ENCODE assay signal across 1 cellular context in genomic region chr7:73725703-73726466, GRCh38.
TF ChIP-seq lines count a peak whose summit lies in the region.

No MANE protein-coding gene starts in this region.

TF ChIP-seq in K562, 482 proteins besides CTCF, POLR2A, EP300 and RAD21 (continued from another document and continues in another):
- TF ChIP-seq ZBTB26 (CRISPR knock-in tag; IDR thresholded peaks at IDR 0.05) (peak; percentile 89; the same call in 1 of the 2 replicates), MCM7 (IDR thresholded peaks at IDR 0.05) (peak; percentile 83 to 97; a peak in 3 of 4 replicates), SETDB1 (IDR thresholded peaks at IDR 0.05; ENCODE audit: low read length) (no peak), CTBP1 (IDR thresholded peaks at IDR 0.05; ENCODE audit: borderline replicate concordance) (peak; percentile 81), ZNF384 (IDR thresholded peaks at IDR 0.05; ENCODE audit: low read depth, low read length) (peak; percentile 55; the same call in 1 of the 2 replicates), EGR1 (conservative IDR thresholded peaks at IDR 0.05) (no peak), EZH2 (IDR thresholded peaks at IDR 0.05; ENCODE audit: borderline replicate concordance, low read depth, low read length) (no peak), MAFG (tag; conservative IDR thresholded peaks at IDR 0.05) (no peak), JUND (IDR thresholded peaks at IDR 0.05; ENCODE audit: borderline replicate concordance, low read depth, low read length) (peak; percentile 41; the same call in 1 of the 2 replicates), JUND (tag; IDR thresholded peaks at IDR 0.05; ENCODE audit: borderline replicate concordance, low read depth, low read length) (no peak; the same call in 2 of the 3 replicates), MCM3 (IDR thresholded peaks at IDR 0.05) (peak; percentile 86), JUN (IDR thresholded peaks at IDR 0.05; ENCODE audit: borderline replicate concordance, low read depth, low read length) (peak; percentile 58; the same call in 1 of the 2 replicates), JUN (CRISPR knock-in tag; IDR thresholded peaks at IDR 0.05; ENCODE audit: borderline replicate concordance) (no peak), ZNF280A (IDR thresholded peaks at IDR 0.05; ENCODE audit: low read depth, partially characterized antibody) (no peak), ZNF717 (CRISPR knock-in tag; IDR thresholded peaks at IDR 0.05) (no peak), LARP7 (IDR thresholded peaks at IDR 0.05) (peak; percentile 90), ARHGAP35 (IDR thresholded peaks at IDR 0.05; ENCODE audit: partially characterized antibody) (peak; percentile 82), DEAF1 (CRISPR knock-in tag; IDR thresholded peaks at IDR 0.05) (peak; percentile 82), MAZ (CRISPR knock-in tag; conservative IDR thresholded peaks at IDR 0.05 in 1 of 2, IDR thresholded peaks at IDR 0.05 in 1 of 2) (peak; percentile 59 to 60; a peak in 3 of 4 replicates), THAP7 (CRISPR knock-in tag; IDR thresholded peaks at IDR 0.05) (no peak), XRCC4 (IDR thresholded peaks at IDR 0.05; ENCODE audit: extremely low read depth, insufficient read depth, insufficient read length) (no peak), RNF219 (CRISPR knock-in tag; IDR thresholded peaks at IDR 0.05) (no peak), TRIM25 (IDR thresholded peaks at IDR 0.05; ENCODE audit: borderline replicate concordance) (peak; percentile 89; the same call in 1 of the 2 replicates), ZNF583 (CRISPR knock-in tag; IDR thresholded peaks at IDR 0.05) (no peak), HCFC1 (IDR thresholded peaks at IDR 0.05; ENCODE audit: low read depth, low read length) (0 out of 2 replicates have a peak, but pooled peaks have one; percentile 31), FIP1L1 (IDR thresholded peaks at IDR 0.05; ENCODE audit: low read depth, low read length, poor library complexity, severe bottlenecking) (no peak), SP2 (IDR thresholded peaks at IDR 0.05; ENCODE audit: extremely low read depth, low read depth, low read length, poor library complexity, severe bottlenecking) (peak; percentile 2), CGGBP1 (CRISPR knock-in tag; IDR thresholded peaks at IDR 0.05) (no peak), CBFB (CRISPR knock-in tag; IDR thresholded peaks at IDR 0.05) (0 out of 2 replicates have a peak, but pooled peaks have one; percentile 56), ZFP91 (CRISPR knock-in tag; IDR thresholded peaks at IDR 0.05) (no peak), U2AF1 (optimal IDR thresholded peaks at IDR 0.05; ENCODE audit: low read depth, low read length) (no peak), PCBP2 (IDR thresholded peaks at IDR 0.05; ENCODE audit: low read depth, low read length, poor library complexity, severe bottlenecking) (no peak), RHOXF2B (CRISPR knock-in tag; conservative IDR thresholded peaks at IDR 0.05) (no peak), RB1 (IDR thresholded peaks at IDR 0.05; ENCODE audit: low read depth) (peak; percentile 65; the same call in 1 of the 2 replicates), BHLHE40 (IDR thresholded peaks at IDR 0.05; ENCODE audit: low read length) (peak; percentile 55), ZNF511 (CRISPR knock-in tag; IDR thresholded peaks at IDR 0.05) (no peak), TARDBP (IDR thresholded peaks at IDR 0.05) (no peak; the same call in 1 of the 2 replicates), FOXA1 (IDR thresholded peaks at IDR 0.05; ENCODE audit: borderline replicate concordance) (no peak), PCBP1 (IDR thresholded peaks at IDR 0.05; ENCODE audit: low read depth, low read length, poor library complexity, severe bottlenecking) (no peak), ARID4B (CRISPR knock-in tag; IDR thresholded peaks at IDR 0.05) (no peak)
